8 cellular contexts compared by ENCODE assay signal in the genomic region with DNA sequence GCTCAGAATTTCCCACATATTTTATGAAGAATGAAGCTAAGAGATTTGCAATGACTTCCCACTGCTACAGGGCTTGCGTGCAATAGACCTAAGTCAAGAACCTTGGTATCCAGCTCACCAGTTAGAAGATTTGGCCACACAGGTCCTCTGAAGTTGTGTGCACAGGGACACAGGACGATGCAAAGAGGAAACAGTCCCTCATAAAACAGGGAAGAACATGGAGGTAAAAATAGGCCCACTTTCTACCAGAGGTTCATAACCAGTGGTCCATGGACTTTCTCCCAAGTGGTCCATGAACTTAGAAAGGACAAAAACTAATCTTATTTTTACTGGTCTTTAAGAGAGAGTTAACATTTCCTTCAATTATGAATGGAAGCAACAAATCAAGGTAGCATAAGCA. TPM values are rescaled to one million over a fixed set of nuclear protein-coding genes. Genes with fewer than 3 reads are reported as not detected.
DNase-seq lines count a peak whose midpoint lies in the region; ATAC-seq and TF ChIP-seq lines count a peak whose summit lies in the region.

No MANE protein-coding gene starts in this region.

- in situ Hi-C loops in transverse colon (cut with MboI; ENCODE audit: low pct_ligation_motif_present in 1 of 4, low pct_unique_long_range_greater_than_20kb in 1 of 4, low sequenced_read_pairs in 3 of 4) = loop anchor here in 1 of 4 donors (25.0 kb wide), 1 partner anchor 112 kb away; no protein-coding TSS in a partner anchor

- H3K4me1 Mint-ChIP-seq in activated T-cell treated with anti-CD3 and anti-CD28 coated beads, Interleukin-2, amount 50 U/mL, for 4 hours (ENCODE audit: low read depth) = peaks cover 29% of the 10 kb centered on the region
- H3K4me1 Mint-ChIP-seq in activated CD8-positive, alpha-beta T cell treated with anti-CD3 and anti-CD28 coated beads, Interleukin-2, amount 10 ng/mL, durations not matched to agents 7 days and 5 days (ENCODE audit: low read depth) = peaks cover 33% of the 10 kb centered on the region

- CTCF ChIA-PET in activated CD8-positive, alpha-beta T cell treated with anti-CD3 and anti-CD28 coated beads, Interleukin-2, amount 10 ng/mL, durations not matched to agents 7 days and 5 days (lab: Charles Lee) = interaction anchor here (1.0 to 1.3 kb wide), 2 partner anchors 16 to 105 kb away, joined by 4 read pairs; a partner anchor contains a TSS

- ATAC-seq in activated T-cell treated with anti-CD3 and anti-CD28 coated beads, Interleukin-2, amount 50 U/mL, for 4 hours = no peak
- ATAC-seq in activated CD8-positive, alpha-beta T cell treated with anti-CD3 and anti-CD28 coated beads, Interleukin-2, amount 10 ng/mL, durations not matched to agents 7 days and 5 days = no peak
- ATAC-seq in HG03045 (IDR thresholded peaks at IDR 0.05; ENCODE audit: unreplicated experiment) = no peak

- H3K36me3 ChIP-seq in iPS-20b (ENCODE audit: insufficient read depth, low read depth, low read length) (peaks cover 34% of the 10 kb centered on the region), subcutaneous abdominal adipose tissue (ENCODE audit: control insufficient read depth in 5 of 5, insufficient read depth in 5 of 5, low read length in 5 of 5) (peaks cover 12 to 29% (median 25%) of the 10 kb centered on the region in 5 donors), transverse colon (peaks cover 0 to 7% (median 3%) of the 10 kb centered on the region in 4 donors)

- H3K27me3 Mint-ChIP-seq in activated T-cell treated with anti-CD3 and anti-CD28 coated beads, Interleukin-2, amount 50 U/mL, for 4 hours (ENCODE audit: low read depth) = peaks cover 2% of the 10 kb centered on the region
- no peaks in the 10 kb centered on the region for H3K27me3 Mint-ChIP-seq in activated CD8-positive, alpha-beta T cell treated with anti-CD3 and anti-CD28 coated beads, Interleukin-2, amount 10 ng/mL, durations not matched to agents 7 days and 5 days (ENCODE audit: low read depth)

- no peak overlapping the region for H3K27ac Mint-ChIP-seq in activated CD8-positive, alpha-beta T cell treated with anti-CD3 and anti-CD28 coated beads, Interleukin-2, amount 10 ng/mL, durations not matched to agents 7 days and 5 days

- POLR2A ChIA-PET in activated CD8-positive, alpha-beta T cell treated with anti-CD3 and anti-CD28 coated beads, Interleukin-2, amount 10 ng/mL, durations not matched to agents 7 days and 5 days (lab: Charles Lee) = interaction anchor here (0.9 to 2.4 kb wide), 2 partner anchors 16 to 114 kb away, joined by 3 to 27 read pairs; a partner anchor contains a TSS

- H3K9me3 Mint-ChIP-seq in activated T-cell treated with anti-CD3 and anti-CD28 coated beads, Interleukin-2, amount 50 U/mL, for 4 hours = no peaks in the 10 kb centered on the region
- H3K9me3 Mint-ChIP-seq in activated CD8-positive, alpha-beta T cell treated with anti-CD3 and anti-CD28 coated beads, Interleukin-2, amount 10 ng/mL, durations not matched to agents 7 days and 5 days (ENCODE audit: insufficient read depth) = no peaks in the 10 kb centered on the region

- DNase-seq in activated T-cell treated with anti-CD3 and anti-CD28 coated beads, Interleukin-2, amount 50 U/mL, for 4 hours = no peak
- no peak for DNase-seq in activated T-cell treated with anti-CD3 and anti-CD28 coated beads, Interleukin-2, amount 50 U/mL, for 1 hour
- no peak for DNase-seq in activated CD8-positive, alpha-beta T cell treated with anti-CD3 and anti-CD28 coated beads, Interleukin-2, amount 10 ng/mL, durations not matched to agents 7 days and 5 days
- DNase-seq in transverse colon = no peak
- DNase-seq in medulla oblongata (ENCODE audit: extremely low spot score) = no peak

- 74% methylated on average over 2 of the region's 2 CpGs; no CpG with 5 or more reads in 1 of the 2 donors for WGBS in transverse colon (ENCODE audit: low coverage in 1 of 2), 2 donors

- TF ChIP-seq CTCF in transverse colon (IDR thresholded peaks at IDR 0.05) = no peak

- H3K4me1 ChIP-seq in iPS-20b (ENCODE audit: insufficient read depth, low read length) (no peaks in the 10 kb centered on the region), subcutaneous abdominal adipose tissue (ENCODE audit: control insufficient read depth in 5 of 5, insufficient read depth in 5 of 5, low read length in 5 of 5) (peaks cover 2 to 30% (median 23%) of the 10 kb centered on the region in 5 donors), transverse colon (peaks cover 11 to 17% (median 15%) of the 10 kb centered on the region in 4 donors)

- intact Hi-C loops in transverse colon (cut with DNase I; ENCODE audit: low total_unique reads) = loop anchor here (10.0 kb wide), 1 partner anchor 106 kb away; a partner anchor contains a TSS

- TF ChIP-seq EP300 in transverse colon (IDR thresholded peaks at IDR 0.05; ENCODE audit: low read depth) = no peak

- H3K9ac ChIP-seq in iPS-20b (ENCODE audit: low read depth, low read length) (peak overlapping the region; percentile 89; the same call in 1 of the 2 replicates), subcutaneous abdominal adipose tissue (ENCODE audit: low read length in 5 of 5) (peak overlapping the region in 1 of 5 donors; percentile 93)

- H3K27me3 ChIP-seq in iPS-20b (ENCODE audit: insufficient read depth, low read length) (no peaks in the 10 kb centered on the region), subcutaneous abdominal adipose tissue (ENCODE audit: control insufficient read depth in 5 of 5, insufficient read depth in 4 of 5, low read length in 5 of 5) (peaks cover 0 to 10% (median 0%) of the 10 kb centered on the region in 5 donors), transverse colon (peaks cover 14% of the 10 kb centered on the region)

- H3K27ac ChIP-seq in iPS-20b (ENCODE audit: low read length) (no peak overlapping the region), subcutaneous abdominal adipose tissue (ENCODE audit: low read depth, low read length) (no peak overlapping the region), transverse colon (no peak overlapping the region)

- H3K36me3 Mint-ChIP-seq in activated T-cell treated with anti-CD3 and anti-CD28 coated beads, Interleukin-2, amount 50 U/mL, for 4 hours (ENCODE audit: insufficient read depth) = peaks cover 28% of the 10 kb centered on the region
- peaks cover 35% of the 10 kb centered on the region for H3K36me3 Mint-ChIP-seq in activated CD8-positive, alpha-beta T cell treated with anti-CD3 and anti-CD28 coated beads, Interleukin-2, amount 10 ng/mL, durations not matched to agents 7 days and 5 days (ENCODE audit: low read depth)

- H3K4me3 Mint-ChIP-seq in activated T-cell treated with anti-CD3 and anti-CD28 coated beads, Interleukin-2, amount 50 U/mL, for 4 hours = peak overlapping the region; percentile 79
- peak overlapping the region; percentile 67 for H3K4me3 Mint-ChIP-seq in activated CD8-positive, alpha-beta T cell treated with anti-CD3 and anti-CD28 coated beads, Interleukin-2, amount 10 ng/mL, durations not matched to agents 7 days and 5 days

- H3K9me3 ChIP-seq in iPS-20b (ENCODE audit: insufficient read depth, low read depth, low read length) = no peaks in the 10 kb centered on the region
- H3K9me3 ChIP-seq in subcutaneous abdominal adipose tissue (ENCODE audit: control insufficient read depth in 5 of 5, low read length in 5 of 5) = no peaks in the 10 kb centered on the region
- H3K9me3 ChIP-seq in transverse colon = no peaks in the 10 kb centered on the region

- peak overlapping the region; percentile 94 for H3K4me3 ChIP-seq in iPS-20b (ENCODE audit: low read length)
- peak overlapping the region; percentile 1 to 85 (median 42) for H3K4me3 ChIP-seq in subcutaneous abdominal adipose tissue (ENCODE audit: low read depth in 1 of 5, low read length in 5 of 5)
- no peak overlapping the region for H3K4me3 ChIP-seq in transverse colon

- TF ChIP-seq POLR2A in transverse colon (IDR thresholded peaks at IDR 0.05) = no peak

RNA-seq across cellular contexts. Expression of a gene that starts 1.3 kb away (rescaled TPM):
- 1 to 10 TPM; 3.4 to 4.2 (median 3.8) TPM for total RNA-seq in activated T-cell treated with anti-CD3 and anti-CD28 coated beads, Interleukin-2, amount 50 U/mL, for 4 hours
- total RNA-seq in activated CD8-positive, alpha-beta T cell treated with anti-CD3 and anti-CD28 coated beads, Interleukin-2, amount 10 ng/mL, durations not matched to agents 7 days and 5 days = 1 to 10 TPM; 6.9 to 7.7 TPM
- 1 to 10 TPM in 3 of 4 donors, under 1 TPM in 1; 0.60 to 9.0 (median 4.9) TPM for total RNA-seq in transverse colon

RNA-seq across cellular contexts. Expression of a gene that starts 8.3 kb away (rescaled TPM):
- under 1 TPM; 0.16 to 0.35 (median 0.32) TPM for total RNA-seq in activated T-cell treated with anti-CD3 and anti-CD28 coated beads, Interleukin-2, amount 50 U/mL, for 4 hours
- not detected for total RNA-seq in activated CD8-positive, alpha-beta T cell treated with anti-CD3 and anti-CD28 coated beads, Interleukin-2, amount 10 ng/mL, durations not matched to agents 7 days and 5 days
- total RNA-seq in transverse colon = 1 to 10 TPM in 1 of 4 donors, under 1 TPM in 2, not detected in 1; 0.55 to 7.9 (median 0.64) TPM

RNA-seq across cellular contexts. Expression of a gene that starts 16.2 kb away (rescaled TPM):
- 1 to 10 TPM; 5.5 to 6.7 (median 6.5) TPM for total RNA-seq in activated T-cell treated with anti-CD3 and anti-CD28 coated beads, Interleukin-2, amount 50 U/mL, for 4 hours
- total RNA-seq in activated CD8-positive, alpha-beta T cell treated with anti-CD3 and anti-CD28 coated beads, Interleukin-2, amount 10 ng/mL, durations not matched to agents 7 days and 5 days = 1 to 10 TPM; 6.7 to 9.7 TPM
- total RNA-seq in transverse colon = 10 to 100 TPM; 13.9 to 19.4 (median 17.6) TPM

RNA-seq across cellular contexts. Expression of a gene that starts 25.7 kb away (rescaled TPM):
- total RNA-seq in activated T-cell treated with anti-CD3 and anti-CD28 coated beads, Interleukin-2, amount 50 U/mL, for 4 hours = 1 to 10 TPM; 2.0 to 3.4 (median 2.3) TPM
- total RNA-seq in activated CD8-positive, alpha-beta T cell treated with anti-CD3 and anti-CD28 coated beads, Interleukin-2, amount 10 ng/mL, durations not matched to agents 7 days and 5 days = 1 to 10 TPM; 4.1 to 4.5 TPM
- total RNA-seq in transverse colon = 10 to 100 TPM; 12.6 to 26.1 (median 16.7) TPM

RNA-seq across cellular contexts. Expression of a gene that starts 30.6 kb away (rescaled TPM):
- total RNA-seq in activated T-cell treated with anti-CD3 and anti-CD28 coated beads, Interleukin-2, amount 50 U/mL, for 4 hours = 1 to 10 TPM; 1.7 to 2.7 (median 2.3) TPM
- total RNA-seq in activated CD8-positive, alpha-beta T cell treated with anti-CD3 and anti-CD28 coated beads, Interleukin-2, amount 10 ng/mL, durations not matched to agents 7 days and 5 days = 1 to 10 TPM; 3.6 to 4.0 TPM
- 1 to 10 TPM in 3 of 4 donors, under 1 TPM in 1; 0.75 to 3.2 (median 2.3) TPM for total RNA-seq in transverse colon

Comparison
In these comparisons a context has a peak if more than half of its experiments do, and no peak if none do; other contexts are left out.
1. H3K4me3 ChIP-seq: peak in iPS-20b (single experiment) and subcutaneous abdominal adipose tissue (5 of 5); none in transverse colon (0 of 4).